In genomic region chr6:110534731-110535164, GRCh38 we compare ENCODE assay signal across 11 cellular contexts. TPM values are rescaled to one million over a fixed set of nuclear protein-coding genes. Genes with fewer than 3 reads are reported as not detected.
DNase-seq lines count a peak whose midpoint lies in the region; TF ChIP-seq lines count a peak whose summit lies in the region.
"Had no signal": no experiment of that assay in that cellular context is flagged by ENCODE, and none has a peak within 500 bp of the region (broad histone marks: within the 10 kb centered on the region; RNA-seq: fewer than 3 reads in every experiment).

No MANE protein-coding gene starts in this region.

- peaks cover 0 to 4% of the 10 kb centered on the region in 2 donors for H3K4me1 ChIP-seq in neuronal stem cell (ENCODE audit: control insufficient read depth in 2 of 2, insufficient read depth in 1 of 2, low read depth in 1 of 2, low read length in 2 of 2)

- no peaks in the 10 kb centered on the region for H3K36me3 ChIP-seq in neuronal stem cell (replicated peaks in 1 of 2; ENCODE audit: control insufficient read depth in 2 of 2, insufficient read depth in 2 of 2, low read length in 2 of 2)

- WGBS in neuronal stem cell (ENCODE audit: extremely low coverage in 2 of 2, insufficient read length in 2 of 2, insufficient replicate concordance in 1 of 2), 2 donors: no CpG with 5 or more reads among the region's 2 CpGs

- H3K9me3 ChIP-seq in neuronal stem cell (replicated peaks in 1 of 2; ENCODE audit: control insufficient read depth in 2 of 2, insufficient read depth in 1 of 2, low read depth in 1 of 2, low read length in 2 of 2): peaks cover 4 to 6% of the 10 kb centered on the region in 2 donors

- TF ChIP-seq CTCF in choroid plexus epithelial cell (conservative IDR thresholded peaks at IDR 0.05; ENCODE audit: low read depth, low read length): peak; percentile 32

- no peak overlapping the region for H3K4ac ChIP-seq in neuronal stem cell (ENCODE audit: low read length)

- no peak overlapping the region for H3K9ac ChIP-seq in neuronal stem cell (ENCODE audit: low read depth, low read length, poor library complexity)

- no peak overlapping the region for H3K14ac ChIP-seq in neuronal stem cell (ENCODE audit: low read length)

- H3K27ac ChIP-seq in neuronal stem cell (replicated peaks; ENCODE audit: low read length): no peak overlapping the region
- H3K27ac ChIP-seq: SK-N-MC, skin epidermis had no signal

- peak in 11 of 14 donors; percentile 12 to 81 (median 46) for DNase-seq in C1 segment of cervical spinal cord (lab: John Stamatoyannopoulos, UW)
- DNase-seq in NCI-H226: peak; percentile 61
- peak; percentile 97 for DNase-seq in choroid plexus epithelial cell (ENCODE audit: low read depth)
- DNase-seq in midbrain (lab: John Stamatoyannopoulos, UW): peak; percentile 86
- no peak for DNase-seq in neuronal stem cell (ENCODE audit: low spot score)
- no peak for DNase-seq in GOT3 (lab: John Stamatoyannopoulos, UW)
- DNase-seq in effector CD4-positive, alpha-beta T cell: no peak
- DNase-seq in activated T-cell treated with anti-CD3 and anti-CD28 coated beads for 4 hours: no peak
- DNase-seq: CD4-positive, CD25-positive, alpha-beta regulatory T cell had no signal

- no peak overlapping the region for H2BK12ac ChIP-seq in neuronal stem cell (ENCODE audit: low read length)

- H4K8ac ChIP-seq in neuronal stem cell (ENCODE audit: low read depth, low read length): no peak overlapping the region

- no peak overlapping the region for H3K23ac ChIP-seq in neuronal stem cell (ENCODE audit: low read depth, low read length, poor library complexity)

- no peak overlapping the region for H3K18ac ChIP-seq in neuronal stem cell (ENCODE audit: low read length)

- H2BK120ac ChIP-seq in neuronal stem cell (ENCODE audit: low read depth, low read length): no peak overlapping the region

- H3K4me2 ChIP-seq in neuronal stem cell (ENCODE audit: insufficient read depth, low read length, poor library complexity, severe bottlenecking): no peak overlapping the region

- no peak overlapping the region for H4K91ac ChIP-seq in neuronal stem cell (ENCODE audit: low read depth, low read length, poor library complexity)

- no peaks in the 10 kb centered on the region for H3K79me1 ChIP-seq in neuronal stem cell (ENCODE audit: low read depth, low read length)

- no peak overlapping the region for H2BK15ac ChIP-seq in neuronal stem cell (ENCODE audit: low read length)

- H3K4me3 ChIP-seq in choroid plexus epithelial cell (ENCODE audit: low read depth, low read length) (no peak overlapping the region), neuronal stem cell (ENCODE audit: low read length in 2 of 2) (no peak overlapping the region)
- H3K4me3 ChIP-seq: SK-N-MC, skin epidermis had no signal

- H2AFZ ChIP-seq in neuronal stem cell (ENCODE audit: low read length): no peak overlapping the region

- H2BK5ac ChIP-seq in neuronal stem cell (ENCODE audit: low read length): no peak overlapping the region

- no peaks in the 10 kb centered on the region for H3K27me3 ChIP-seq in neuronal stem cell (ENCODE audit: control insufficient read depth in 3 of 3, insufficient read depth in 3 of 3, low read depth in 1 of 3, low read length in 3 of 3)

- no peak overlapping the region for H2AK5ac ChIP-seq in neuronal stem cell (ENCODE audit: low read depth, low read length)

RNA-seq across cellular contexts. Expression of gene SLC22A16, which starts 58.3 kb away (rescaled TPM):
- not detected for polyA plus RNA-seq in neuronal stem cell (2013, experiment 1 of 2)
- polyA plus RNA-seq in neuronal stem cell (2013, experiment 2 of 2): not detected
- polyA plus RNA-seq: CD4-positive, CD25-positive, alpha-beta regulatory T cell had no signal

Comparison
In these comparisons a context has a peak if more than half of its experiments do, and no peak if none do; other contexts are left out.
1. DNase-seq: peak in C1 segment of cervical spinal cord (11 of 14), NCI-H226 (single experiment), choroid plexus epithelial cell (single experiment) and midbrain (single experiment); none in neuronal stem cell (single experiment), GOT3 (single experiment), effector CD4-positive, alpha-beta T cell (single experiment) and activated T-cell treated with anti-CD3 and anti-CD28 coated beads for 4 hours (single experiment).